In genomic region chr11:66315498-66315885, GRCh38 we compare ENCODE assay signal across 8 cellular contexts. TPM values are rescaled to one million over a fixed set of nuclear protein-coding genes. Genes with fewer than 3 reads are reported as not detected.
DNase-seq lines count a peak whose midpoint lies in the region; ATAC-seq, FAIRE-seq and TF ChIP-seq lines count a peak whose summit lies in the region.

No MANE protein-coding gene starts in this region.

- no peak for DNase-seq in HTR-8/SVneo (ENCODE audit: insufficient read length, low spot score)
- DNase-seq in activated naive CD8-positive, alpha-beta T cell treated with anti-CD3 and anti-CD28 coated beads, Interleukin-2, amount 50 U/mL, for 24 hours: no peak
- DNase-seq in lower leg skin (ENCODE audit: low spot score in 2 of 2): peak in 1 of 2 donors; percentile 90
- no peak for DNase-seq in stimulated activated naive CD8-positive, alpha-beta T cell treated with anti-CD3 and anti-CD28 coated beads, Interleukin-15, amount 100 ng/mL, for 72 hours
- no peak for DNase-seq in HAP-1 (ENCODE audit: low spot score in 2 of 2)
- DNase-seq in head of caudate nucleus: no peak
- DNase-seq in GM19240 (ENCODE audit: insufficient read length, low spot score): no peak

- H3K4me1 Mint-ChIP-seq in activated naive CD8-positive, alpha-beta T cell treated with anti-CD3 and anti-CD28 coated beads, Interleukin-2, amount 50 U/mL, for 24 hours: peaks cover 68% of the 10 kb centered on the region
- H3K4me1 Mint-ChIP-seq in stimulated activated naive CD8-positive, alpha-beta T cell treated with anti-CD3 and anti-CD28 coated beads, Interleukin-15, amount 100 ng/mL, for 72 hours: peaks cover 73% of the 10 kb centered on the region

- H3K27me3 ChIP-seq in HAP-1 (ENCODE audit: low read depth): no peaks in the 10 kb centered on the region

- peak; percentile 80 for FAIRE-seq in HTR-8/SVneo (lab: Jason Lieb, UNC)

- H3K9me3 ChIP-seq in HAP-1: no peaks in the 10 kb centered on the region; the same call in 1 of the 2 replicates

- H3K4me3 ChIP-seq in lower leg skin (ENCODE audit: low read depth, poor library complexity, severe bottlenecking) (peak overlapping the region; percentile 10), HAP-1 (no peak overlapping the region)

- no peak for TF ChIP-seq CTCF in lower leg skin (IDR thresholded peaks at IDR 0.05)

- H3K36me3 ChIP-seq in HAP-1 (replicated peaks): no peaks in the 10 kb centered on the region

- peaks cover 8% of the 10 kb centered on the region for H3K4me1 ChIP-seq in HAP-1

- peak overlapping the region; percentile 78 for H3K4me3 Mint-ChIP-seq in activated naive CD8-positive, alpha-beta T cell treated with anti-CD3 and anti-CD28 coated beads, Interleukin-2, amount 50 U/mL, for 24 hours
- H3K4me3 Mint-ChIP-seq in stimulated activated naive CD8-positive, alpha-beta T cell treated with anti-CD3 and anti-CD28 coated beads, Interleukin-15, amount 100 ng/mL, for 72 hours: peak overlapping the region; percentile 91 to 95

- H3K27ac Mint-ChIP-seq in activated naive CD8-positive, alpha-beta T cell treated with anti-CD3 and anti-CD28 coated beads, Interleukin-2, amount 50 U/mL, for 24 hours: peak overlapping the region; percentile 82
- H3K27ac Mint-ChIP-seq in stimulated activated naive CD8-positive, alpha-beta T cell treated with anti-CD3 and anti-CD28 coated beads, Interleukin-15, amount 100 ng/mL, for 72 hours: peak overlapping the region; percentile 44 to 92

- in situ Hi-C loops in HAP-1 (cut with MboI; ENCODE audit: low sequenced_read_pairs): no loop called here

- TF ChIP-seq POLR2A in lower leg skin (IDR thresholded peaks at IDR 0.05): no peak

- 71 to 75% methylated on average over 14 of the region's 14 CpGs for WGBS in lower leg skin, 2 donors

- H3K27me3 Mint-ChIP-seq in activated naive CD8-positive, alpha-beta T cell treated with anti-CD3 and anti-CD28 coated beads, Interleukin-2, amount 50 U/mL, for 24 hours: no peaks in the 10 kb centered on the region
- H3K27me3 Mint-ChIP-seq in stimulated activated naive CD8-positive, alpha-beta T cell treated with anti-CD3 and anti-CD28 coated beads, Interleukin-15, amount 100 ng/mL, for 72 hours: no peaks in the 10 kb centered on the region

- ATAC-seq in activated naive CD8-positive, alpha-beta T cell treated with anti-CD3 and anti-CD28 coated beads, Interleukin-2, amount 50 U/mL, for 24 hours: no peak
- no peak for ATAC-seq in stimulated activated naive CD8-positive, alpha-beta T cell treated with anti-CD3 and anti-CD28 coated beads, Interleukin-15, amount 100 ng/mL, for 72 hours
- no peak for ATAC-seq in HG02798 (IDR thresholded peaks at IDR 0.05; ENCODE audit: poor library complexity, unreplicated experiment)

- intact Hi-C loops in lower leg skin (cut with DNase I; ENCODE audit: low total_unique reads) (no loop called here), head of caudate nucleus (cut with DNase I) (no loop called here)

- H3K9me3 Mint-ChIP-seq in activated naive CD8-positive, alpha-beta T cell treated with anti-CD3 and anti-CD28 coated beads, Interleukin-2, amount 50 U/mL, for 24 hours: no peaks in the 10 kb centered on the region
- peaks cover 0 to 10% of the 10 kb centered on the region in 2 donors for H3K9me3 Mint-ChIP-seq in stimulated activated naive CD8-positive, alpha-beta T cell treated with anti-CD3 and anti-CD28 coated beads, Interleukin-15, amount 100 ng/mL, for 72 hours

- peaks cover 1% of the 10 kb centered on the region for H3K36me3 Mint-ChIP-seq in activated naive CD8-positive, alpha-beta T cell treated with anti-CD3 and anti-CD28 coated beads, Interleukin-2, amount 50 U/mL, for 24 hours (ENCODE audit: low read depth)

RNA-seq across cellular contexts. Expression of gene CD248, which starts 1.4 kb away (rescaled TPM):
- 10 to 100 TPM in 2 of 4 donors, 1 to 10 TPM in 2; 6.3 to 23.5 (median 12.3) TPM for total RNA-seq in lower leg skin

RNA-seq across cellular contexts. Expression of gene RIN1, which starts 20.7 kb away (rescaled TPM):
- total RNA-seq in lower leg skin: 10 to 100 TPM; 48.3 to 56.9 (median 53.8) TPM

RNA-seq across cellular contexts. Expression of gene TMEM151A, which starts 23.8 kb away (rescaled TPM):
- total RNA-seq in lower leg skin: not detected

RNA-seq across cellular contexts. Expression of gene YIF1A, which starts 26.5 kb away (rescaled TPM):
- total RNA-seq in lower leg skin: 10 to 100 TPM; 55.3 to 76.2 (median 74.1) TPM

RNA-seq across cellular contexts. Expression of gene BRMS1, which starts 29.4 kb away (rescaled TPM):
- 10 to 100 TPM; 40.1 to 68.4 (median 57.5) TPM for total RNA-seq in lower leg skin
